21 cellular contexts compared by ENCODE assay signal in the genomic region with DNA sequence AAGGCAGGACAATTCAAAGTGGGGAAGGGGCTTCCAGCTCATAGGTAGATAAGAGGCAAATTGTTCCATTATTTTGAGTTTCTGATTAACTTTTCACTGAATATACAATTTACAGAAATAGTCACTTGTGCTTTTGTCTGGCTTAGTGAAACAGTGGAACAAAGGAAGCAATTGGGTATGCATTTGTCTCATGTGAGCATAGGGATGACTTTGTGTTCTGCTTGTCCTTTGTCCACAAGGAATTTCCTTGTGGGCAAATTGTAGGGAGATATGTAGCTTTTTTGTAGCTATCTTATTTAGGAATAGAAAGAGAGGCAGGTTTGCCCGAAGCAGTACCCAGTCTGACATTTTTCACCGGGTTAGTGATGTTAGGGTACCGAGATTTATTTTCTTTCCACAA.
"Had no signal": no experiment of that assay in that cellular context is flagged by ENCODE, and none has a peak within 500 bp of the region (broad histone marks: within the 10 kb centered on the region; RNA-seq: fewer than 3 reads in every experiment).

No MANE protein-coding gene starts in this region.

- ATAC-seq: foreskin keratinocyte, gastrocnemius medialis, heart right ventricle, left cardiac atrium, left lung, left ventricle myocardium superior, lower lobe of right lung, mucosa of descending colon had no signal

- H3K27me3 Mint-ChIP-seq: memory B cell, naive B cell had no signal

- H3K9me3 Mint-ChIP-seq: memory B cell had no signal

- FAIRE-seq: colon, endothelial cell of umbilical vein, islet of Langerhans, keratinocyte had no signal

- DNase-seq: dermis blood vessel endothelial cell; dorsolateral prefrontal cortex; effector CD4-positive, alpha-beta T cell; effector memory CD4-positive, alpha-beta T cell; foreskin keratinocyte; gastrocnemius medialis; head of caudate nucleus; heart right ventricle; hippocampal formation; left cardiac atrium; left lung; left ventricle myocardium superior; lower lobe of right lung; mesendoderm; mucosa of descending colon; naive B cell had no signal

- H3K4me3 Mint-ChIP-seq: memory B cell had no signal

- H3K27ac Mint-ChIP-seq: memory B cell, naive B cell had no signal

- H3K4me1 Mint-ChIP-seq: memory B cell, naive B cell had no signal

- H3K36me3 Mint-ChIP-seq: memory B cell had no signal
